8 cellular contexts compared by ENCODE assay signal in the genomic region with DNA sequence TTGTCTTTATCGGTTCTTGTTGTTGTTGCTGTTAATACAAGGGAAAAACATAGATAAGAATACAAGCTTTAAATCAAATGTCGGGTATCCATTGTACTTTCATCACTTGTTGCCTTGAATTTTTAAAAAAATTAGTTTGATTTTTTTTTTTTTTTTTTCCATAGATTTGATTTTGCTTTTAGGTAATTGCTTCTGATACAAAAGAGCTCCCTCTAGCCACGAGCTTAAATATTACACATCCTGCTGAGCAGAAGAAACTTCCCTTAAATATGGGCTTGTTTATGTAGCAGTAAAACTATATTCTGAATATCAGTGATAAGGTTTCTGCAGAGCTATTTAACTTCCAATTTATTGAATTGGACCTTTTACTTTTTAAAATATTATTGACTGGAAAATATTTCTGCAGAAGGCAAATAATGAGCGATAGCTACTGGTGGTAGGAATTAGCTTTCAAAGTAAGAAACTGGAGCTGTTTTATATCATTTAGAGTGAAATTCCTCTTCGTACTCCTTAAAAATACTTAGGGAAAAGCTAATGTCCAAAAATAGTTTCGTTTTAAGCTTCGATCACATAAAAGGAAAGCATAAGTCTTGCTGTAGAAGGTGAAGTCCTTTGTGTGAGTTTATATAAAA.
DNase-seq lines count a peak whose midpoint lies in the region; ATAC-seq and TF ChIP-seq lines count a peak whose summit lies in the region.

No MANE protein-coding gene starts in this region.

- H4K20me1 ChIP-seq in DOHH2 (ENCODE audit: control insufficient read depth, insufficient read depth, low read depth, low read length): no peaks in the 10 kb centered on the region

- no peaks in the 10 kb centered on the region for H3K36me3 ChIP-seq in DOHH2 (ENCODE audit: control insufficient read depth, low read length)

- no peaks in the 10 kb centered on the region for H3K4me1 ChIP-seq in DOHH2 (ENCODE audit: control insufficient read depth, low read length)

- H3K9me3 ChIP-seq in DOHH2 (ENCODE audit: control insufficient read depth, insufficient read depth, low read length): peaks cover 14% of the 10 kb centered on the region; the same call in 1 of the 2 replicates

- peak; percentile 63 for TF ChIP-seq CTCF in DOHH2 (IDR thresholded peaks at IDR 0.05; ENCODE audit: low read depth, low read length, poor library complexity, severe bottlenecking)

- H3K4me3 ChIP-seq in DOHH2 (ENCODE audit: low read length): no peak overlapping the region

- DNase-seq in NCI-H146 (lab: John Stamatoyannopoulos, UW): peak; percentile 36
- DNase-seq in dermis microvascular lymphatic vessel endothelial cell (ENCODE audit: low read depth in 2 of 2): peak; percentile 7 to 9
- DNase-seq in pons (ENCODE audit: low spot score): peak; percentile 10
- DNase-seq in DMS79 (lab: John Stamatoyannopoulos, UW): no peak
- no peak for DNase-seq in activated CD4-positive, alpha-beta T cell treated with anti-CD3 and anti-CD28 coated beads for 4 hours

- ATAC-seq in GM21576 (IDR thresholded peaks at IDR 0.05; ENCODE audit: unreplicated experiment): peak; percentile 69
- ATAC-seq in GM19324 (IDR thresholded peaks at IDR 0.05; ENCODE audit: low FRiP score, unreplicated experiment): no peak

- no peaks in the 10 kb centered on the region for H3K27me3 ChIP-seq in DOHH2 (ENCODE audit: control insufficient read depth, low read length)

- peaks cover 6% of the 10 kb centered on the region for H3F3A ChIP-seq in DOHH2 (ENCODE audit: control insufficient read depth, insufficient read depth)

- no peaks in the 10 kb centered on the region for H3K9me2 ChIP-seq in DOHH2 (replicated peaks; ENCODE audit: control insufficient read depth, low read length)

- H3K4me2 ChIP-seq in DOHH2 (ENCODE audit: low read length): no peak overlapping the region

- H3K27ac ChIP-seq in DOHH2 (ENCODE audit: low read depth, low read length): no peak overlapping the region

- H3K79me2 ChIP-seq in DOHH2 (ENCODE audit: control insufficient read depth, low read length): no peaks in the 10 kb centered on the region

Comparison
In these comparisons a context has a peak if more than half of its experiments do, and no peak if none do; other contexts are left out.
1. DNase-seq: peak in NCI-H146 (single experiment), dermis microvascular lymphatic vessel endothelial cell (2 of 2) and pons (single experiment); none in DMS79 (single experiment) and activated CD4-positive, alpha-beta T cell treated with anti-CD3 and anti-CD28 coated beads for 4 hours (0 of 2).